Comparison of ENCODE assay signal across 1 cellular context in the genomic region with DNA sequence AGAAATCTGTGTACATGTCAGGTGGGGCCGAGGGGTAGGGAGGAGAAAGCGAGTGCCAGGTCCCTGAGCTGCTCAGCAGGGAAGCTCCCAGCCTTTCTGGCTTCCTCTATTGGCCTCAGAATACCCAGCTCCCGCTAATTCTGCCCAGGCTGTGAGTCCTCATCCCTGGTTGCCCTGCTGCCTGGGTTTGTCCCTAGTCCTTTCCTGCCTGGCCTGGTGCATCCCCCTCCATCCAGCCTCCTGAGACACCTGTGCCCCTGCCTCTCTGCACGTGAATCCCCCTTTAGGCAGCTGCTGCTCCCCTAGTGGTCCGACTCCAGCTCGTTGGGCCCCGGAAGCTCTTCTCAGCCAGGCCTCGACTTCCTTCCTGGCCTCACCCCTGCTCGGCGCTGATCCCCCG.
TF ChIP-seq lines count a peak whose summit lies in the region.

No MANE protein-coding gene starts in this region.

TF ChIP-seq in SK-N-SH treated with all-trans-retinoic acid at 6 μM for 48 hours, 23 proteins besides CTCF, POLR2A, EP300 and RAD21 (continued from another document):
- TF ChIP-seq PATZ1 (CRISPR knock-in tag; IDR thresholded peaks at IDR 0.05; ENCODE audit: borderline replicate concordance), result no peak
- TF ChIP-seq ZNF8 (CRISPR knock-in tag; IDR thresholded peaks at IDR 0.05), result no peak
- no peak for TF ChIP-seq ZNF70 (CRISPR knock-in tag; IDR thresholded peaks at IDR 0.05)
- no peak for TF ChIP-seq SNAI2 (CRISPR knock-in tag; IDR thresholded peaks at IDR 0.05)
- no peak for TF ChIP-seq TOX (CRISPR knock-in tag; IDR thresholded peaks at IDR 0.05; ENCODE audit: borderline replicate concordance)
- TF ChIP-seq PPARA (CRISPR knock-in tag; IDR thresholded peaks at IDR 0.05; ENCODE audit: borderline replicate concordance), result no peak
- TF ChIP-seq ZNF565 (CRISPR knock-in tag; conservative IDR thresholded peaks at IDR 0.05; ENCODE audit: low read depth), result no peak
- no peak for TF ChIP-seq CSRNP3 (CRISPR knock-in tag; IDR thresholded peaks at IDR 0.05)
